Comparison of ENCODE assay signal across 9 cellular contexts in the genomic region with DNA sequence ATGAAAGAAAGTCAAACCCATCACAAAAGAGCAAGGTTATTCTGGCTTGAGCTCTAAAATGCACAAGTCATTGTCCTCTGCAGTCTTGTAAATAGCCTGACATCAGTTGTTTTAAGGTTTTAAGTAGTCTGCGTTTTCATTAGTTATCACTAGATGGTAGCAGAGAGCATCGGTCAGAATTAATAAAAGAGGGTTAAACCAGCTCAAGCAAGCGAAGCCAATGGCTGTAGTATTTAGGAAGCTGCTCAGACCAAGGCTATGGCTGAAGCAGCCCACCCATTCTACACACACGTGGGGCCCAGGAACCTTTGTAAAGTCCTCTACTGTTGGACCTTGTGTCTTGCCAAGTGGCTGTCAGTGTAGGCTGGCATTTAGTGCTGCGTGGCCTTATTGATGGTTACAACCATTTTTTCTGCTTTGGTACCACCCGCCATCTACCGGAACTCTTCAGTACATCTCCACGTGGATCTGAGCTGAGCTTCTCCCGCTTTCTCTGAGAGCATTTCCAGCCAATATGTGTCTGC. TPM values are rescaled to one million over a fixed set of nuclear protein-coding genes. Genes with fewer than 3 reads are reported as not detected.
A peak's percentile ranks its signal among the peaks of the same experiment; 100 is the strongest.
DNase-seq lines count a peak whose midpoint lies in the region; ATAC-seq and TF ChIP-seq lines count a peak whose summit lies in the region.
"Had no signal": no experiment of that assay in that cellular context is flagged by ENCODE, and none has a peak within 500 bp of the region (broad histone marks: within the 10 kb centered on the region; RNA-seq: fewer than 3 reads in every experiment).

No MANE protein-coding gene starts in this region.

- no TSS peak for BruUV-seq in PC-9 (replicated peaks; lab: Mats Ljungman, UMichigan)

- no peaks in the 10 kb centered on the region for H3K9me2 ChIP-seq in PC-9 (ENCODE audit: insufficient read depth)

- H3K27ac Mint-ChIP-seq in activated CD8-positive, alpha-beta memory T cell treated with anti-CD3 and anti-CD28 coated beads, Interleukin-2, amount 10 ng/mL, durations not matched to agents 7 days and 5 days, result no peak overlapping the region
- H3K27ac Mint-ChIP-seq: effector memory CD8-positive, alpha-beta T cell had no signal

- intact Hi-C loops in PC-9 (cut with micrococcal nuclease; ENCODE audit: unreplicated experiment), result loop anchor here (5.0 kb wide), 1 partner anchor 65 kb away; no protein-coding TSS in a partner anchor

- H2AFZ ChIP-seq in PC-9, result no peak overlapping the region

- H3K4me1 Mint-ChIP-seq in activated CD8-positive, alpha-beta memory T cell treated with anti-CD3 and anti-CD28 coated beads, Interleukin-2, amount 10 ng/mL, durations not matched to agents 7 days and 5 days, result peaks cover 2% of the 10 kb centered on the region

- H3K4me3 ChIP-seq in PC-9 (no peak overlapping the region), coronary artery (peak overlapping the region; percentile 41)

- peak; percentile 66 for DNase-seq in activated CD8-positive, alpha-beta memory T cell treated with anti-CD3 and anti-CD28 coated beads for 24 hours
- DNase-seq in activated CD8-positive, alpha-beta memory T cell treated with anti-CD3 and anti-CD28 coated beads, Interleukin-2, amount 10 ng/mL, durations not matched to agents 7 days and 5 days, result no peak
- DNase-seq in LHCN-M2 (ENCODE audit: low read depth) (peak; percentile 61), PC-9 (peak in 1 of 2 experiments; percentile 58), coronary artery (ENCODE audit: low spot score) (no peak), lung microvascular endothelial cell (ENCODE audit: low read depth in 2 of 2) (peak; percentile 78 to 80)

- H3K27ac ChIP-seq in PC-9, result no peak overlapping the region
- H3K27ac ChIP-seq in coronary artery, result no peak overlapping the region

- no peak overlapping the region for H3K4me3 Mint-ChIP-seq in activated CD8-positive, alpha-beta memory T cell treated with anti-CD3 and anti-CD28 coated beads, Interleukin-2, amount 10 ng/mL, durations not matched to agents 7 days and 5 days
- H3K4me3 Mint-ChIP-seq: effector memory CD8-positive, alpha-beta T cell had no signal

- POLR2A ChIA-PET in PC-9 (lab: Charles Lee; ENCODE audit: unreplicated experiment), result no interaction called here

- no peaks in the 10 kb centered on the region for H3F3A ChIP-seq in PC-9 (ENCODE audit: insufficient read depth, low read depth)

- H3K27me3 ChIP-seq in PC-9 (ENCODE audit: insufficient read depth, low read depth), result peaks cover 29% of the 10 kb centered on the region

- no peaks in the 10 kb centered on the region for H3K36me3 Mint-ChIP-seq in activated CD8-positive, alpha-beta memory T cell treated with anti-CD3 and anti-CD28 coated beads, Interleukin-2, amount 10 ng/mL, durations not matched to agents 7 days and 5 days

- H3K36me3 ChIP-seq in PC-9 (ENCODE audit: low read depth), result no peaks in the 10 kb centered on the region

- H3K4me1 ChIP-seq in PC-9 (replicated peaks; ENCODE audit: insufficient read depth), result no peaks in the 10 kb centered on the region

- no peaks in the 10 kb centered on the region for H3K79me2 ChIP-seq in PC-9 (ENCODE audit: low read depth)

- no peaks in the 10 kb centered on the region for H3K9me3 ChIP-seq in PC-9 (ENCODE audit: insufficient read depth, low read depth)

- CTCF ChIA-PET in activated CD8-positive, alpha-beta memory T cell treated with anti-CD3 and anti-CD28 coated beads, Interleukin-2, amount 10 ng/mL, durations not matched to agents 7 days and 5 days (lab: Charles Lee), result interaction anchor here (0.6 to 2.8 kb wide), 21 partner anchors 11 to 417 kb away, joined by 3 to 22 read pairs (median 4); a partner anchor contains a TSS
- CTCF ChIA-PET in PC-9 (lab: Charles Lee), result interaction anchor here (0.6 to 1.2 kb wide), 2 partner anchors 63 to 619 kb away, joined by 3 to 5 read pairs; no protein-coding TSS in a partner anchor

- peaks cover 2% of the 10 kb centered on the region for H3K9me3 Mint-ChIP-seq in activated CD8-positive, alpha-beta memory T cell treated with anti-CD3 and anti-CD28 coated beads, Interleukin-2, amount 10 ng/mL, durations not matched to agents 7 days and 5 days (ENCODE audit: low read depth)
- H3K9me3 Mint-ChIP-seq: effector memory CD8-positive, alpha-beta T cell had no signal

- no peak overlapping the region for H3K4me2 ChIP-seq in PC-9

- TF ChIP-seq CTCF in PC-9 (conservative IDR thresholded peaks at IDR 0.05) (peak; percentile 61), coronary artery (IDR thresholded peaks at IDR 0.05) (no peak)

- ATAC-seq in activated CD8-positive, alpha-beta memory T cell treated with anti-CD3 and anti-CD28 coated beads, Interleukin-2, amount 10 ng/mL, durations not matched to agents 7 days and 5 days, result no peak
- ATAC-seq in GM19455 (IDR thresholded peaks at IDR 0.05; ENCODE audit: unreplicated experiment), result no peak
- no peak for ATAC-seq in GM21576 (IDR thresholded peaks at IDR 0.05; ENCODE audit: unreplicated experiment)
- ATAC-seq: effector memory CD8-positive, alpha-beta T cell had no signal

- H3K27me3 Mint-ChIP-seq in activated CD8-positive, alpha-beta memory T cell treated with anti-CD3 and anti-CD28 coated beads, Interleukin-2, amount 10 ng/mL, durations not matched to agents 7 days and 5 days, result no peaks in the 10 kb centered on the region

- H4K20me1 ChIP-seq in PC-9 (ENCODE audit: insufficient read depth), result no peaks in the 10 kb centered on the region

RNA-seq across cellular contexts. Expression of a gene that starts 13.3 kb away (rescaled TPM):
- total RNA-seq in activated CD8-positive, alpha-beta memory T cell treated with anti-CD3 and anti-CD28 coated beads, Interleukin-2, amount 10 ng/mL, durations not matched to agents 7 days and 5 days, result 1 to 10 TPM; 4.5 to 4.6 TPM
- total RNA-seq in LHCN-M2 (2014; rRNA removed), result 3.9 and 4.7 TPM in 2 replicates
- 1.4 TPM for polyA plus RNA-seq in LHCN-M2 (2012)
- 2.6 TPM in 2 replicates for total RNA-seq in PC-9 (2021)
- total RNA-seq in lung microvascular endothelial cell, result 2.4 and 3.4 TPM in 2 replicates

RNA-seq across cellular contexts. Expression of a gene that starts 20.3 kb away (rescaled TPM):
- total RNA-seq in activated CD8-positive, alpha-beta memory T cell treated with anti-CD3 and anti-CD28 coated beads, Interleukin-2, amount 10 ng/mL, durations not matched to agents 7 days and 5 days, result not detected
- total RNA-seq in LHCN-M2 (2014; rRNA removed) (7.4 and 8.3 TPM in 2 replicates), PC-9 (2021) (not detected in 2 replicates), lung microvascular endothelial cell (not detected in 2 replicates)
- polyA plus RNA-seq in LHCN-M2 (2012), result 4.0 TPM

RNA-seq across cellular contexts. Expression of a gene that starts 46.2 kb away (rescaled TPM):
- 1 to 10 TPM; 2.5 to 3.1 TPM for total RNA-seq in activated CD8-positive, alpha-beta memory T cell treated with anti-CD3 and anti-CD28 coated beads, Interleukin-2, amount 10 ng/mL, durations not matched to agents 7 days and 5 days
- total RNA-seq in LHCN-M2 (2014; rRNA removed) (6.7 and 7.7 TPM in 2 replicates), PC-9 (2021) (1.2 and 2.2 TPM in 2 replicates), lung microvascular endothelial cell (2.2 and 3.0 TPM in 2 replicates)
- 2.5 TPM for polyA plus RNA-seq in LHCN-M2 (2012)

RNA-seq across cellular contexts. Expression of a gene that starts 57.3 kb away (rescaled TPM):
- 1 to 10 TPM; 4.1 to 4.9 TPM for total RNA-seq in activated CD8-positive, alpha-beta memory T cell treated with anti-CD3 and anti-CD28 coated beads, Interleukin-2, amount 10 ng/mL, durations not matched to agents 7 days and 5 days
- total RNA-seq in LHCN-M2 (2014; rRNA removed) (2.9 and 3.3 TPM in 2 replicates), PC-9 (2021) (2.1 and 2.5 TPM in 2 replicates), lung microvascular endothelial cell (3.3 and 3.4 TPM in 2 replicates)
- polyA plus RNA-seq in LHCN-M2 (2012), result 1.8 TPM

Comparison
In these comparisons a context has a peak if more than half of its experiments do, and no peak if none do; other contexts are left out.
1. DNase-seq: peak in activated CD8-positive, alpha-beta memory T cell treated with anti-CD3 and anti-CD28 coated beads for 24 hours (single experiment), LHCN-M2 (single experiment) and lung microvascular endothelial cell (2 of 2); none in activated CD8-positive, alpha-beta memory T cell treated with anti-CD3 and anti-CD28 coated beads, Interleukin-2, amount 10 ng/mL, durations not matched to agents 7 days and 5 days (single experiment) and coronary artery (single experiment).